In the genomic region with DNA sequence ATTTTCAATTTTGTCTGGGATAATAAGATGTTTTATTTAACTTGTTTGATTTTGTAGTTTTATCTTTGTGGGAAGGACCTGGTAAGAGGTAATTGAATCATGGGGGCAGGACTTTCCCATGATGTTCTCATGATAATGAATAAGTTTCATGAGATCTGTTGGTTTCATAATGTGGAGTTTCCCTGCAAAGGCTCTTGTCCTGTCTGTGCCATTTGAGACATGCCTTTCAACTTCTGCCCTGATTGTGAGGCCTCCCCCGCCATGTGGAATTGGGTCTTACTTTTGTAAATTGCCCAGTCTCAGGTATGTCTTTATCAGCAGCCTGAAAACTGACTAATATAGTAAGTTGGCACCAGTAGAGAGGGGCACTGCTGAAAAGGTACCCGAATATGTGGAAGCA, we compare ENCODE assay signal across 20 cellular contexts.
DNase-seq lines count a peak whose midpoint lies in the region; ATAC-seq, FAIRE-seq and TF ChIP-seq lines count a peak whose summit lies in the region.
"Had no signal": no experiment of that assay in that cellular context is flagged by ENCODE, and none has a peak within 500 bp of the region (broad histone marks: within the 10 kb centered on the region; RNA-seq: fewer than 3 reads in every experiment).

No MANE protein-coding gene starts in this region.

- peak overlapping the region; percentile 51 for H3K27ac Mint-ChIP-seq in MCF 10A (ENCODE audit: low read depth, unreplicated experiment)
- peak overlapping the region; percentile 60 for H3K27ac Mint-ChIP-seq in stimulated activated naive B cell treated with anti-CD40 and anti-IgM and Interleukin-4, amounts not matched to agents 10 μg/mL and 1 μg/mL and 100 μg/mL, for 72 hours
- H3K27ac Mint-ChIP-seq: B cell; CD4-positive, CD25-positive, alpha-beta regulatory T cell; CD8-positive, alpha-beta T cell; GM23338; H9 had no signal

- CTCF ChIA-PET in MCF 10A (lab: Yijun Ruan, JAX) (no interaction called here), GM12878 (lab: Yijun Ruan, JAX) (interaction anchor here (1.3 kb wide), 1 partner anchor 208 kb away, joined by 3 read pairs; no protein-coding TSS in a partner anchor)

- TF ChIP-seq CTCF in MCF 10A (IDR thresholded peaks at IDR 0.05; ENCODE audit: unreplicated experiment) = no peak
- no peak for TF ChIP-seq CTCF in breast epithelium (IDR thresholded peaks at IDR 0.05)
- TF ChIP-seq CTCF in GM12878 (IDR thresholded peaks at IDR 0.05 in 2 of 3, conservative IDR thresholded peaks at IDR 0.05 in 1 of 3; ENCODE audit: control insufficient read depth in 2 of 3, extremely low read depth in 1 of 3, insufficient read depth in 1 of 3, low read depth in 3 of 3, low read length in 3 of 3) = no peak
- no peak for TF ChIP-seq CTCF in esophagus squamous epithelium (IDR thresholded peaks at IDR 0.05)

- TF ChIP-seq EP300 in GM12878 (IDR thresholded peaks at IDR 0.05; ENCODE audit: borderline replicate concordance in 1 of 2, control insufficient read depth in 1 of 2, low read depth in 2 of 2, low read length in 2 of 2) = no peak

- H3K4me1 ChIP-seq in breast epithelium = no peaks in the 10 kb centered on the region
- H3K4me1 ChIP-seq in GM12878 (ENCODE audit: control insufficient read depth, insufficient read depth, low read length) = no peaks in the 10 kb centered on the region
- H3K4me1 ChIP-seq in esophagus squamous epithelium = no peaks in the 10 kb centered on the region
- H3K4me1 ChIP-seq: BLaER1, Caco-2 had no signal

- H3K4me1 Mint-ChIP-seq in MCF 10A (ENCODE audit: insufficient read depth, unreplicated experiment) = no peaks in the 10 kb centered on the region
- H3K4me1 Mint-ChIP-seq in stimulated activated naive B cell treated with anti-CD40 and anti-IgM and Interleukin-4, amounts not matched to agents 10 μg/mL and 1 μg/mL and 100 μg/mL, for 72 hours = peaks cover 13 to 15% of the 10 kb centered on the region in 2 donors
- H3K4me1 Mint-ChIP-seq: B cell; CD4-positive, CD25-positive, alpha-beta regulatory T cell had no signal

- H3K27me3 ChIP-seq in breast epithelium = no peaks in the 10 kb centered on the region
- no peaks in the 10 kb centered on the region for H3K27me3 ChIP-seq in GM12878 (replicated peaks in 1 of 2; ENCODE audit: control insufficient read depth in 2 of 2, insufficient read depth in 2 of 2, low read length in 1 of 2)
- H3K27me3 ChIP-seq in esophagus squamous epithelium = no peaks in the 10 kb centered on the region
- H3K27me3 ChIP-seq: BLaER1 had no signal

- WGBS in GM12878 (ENCODE audit: insufficient coverage, insufficient replicate concordance, low lambda C conversion rate, missing lambda C conversion rate) = 90% methylated on average over 2 of the region's 2 CpGs
- WGBS in esophagus squamous epithelium, 2 donors = 90 to 100% methylated on average over 1 of the region's 2 CpGs

- TF ChIP-seq RAD21 in GM12878 (IDR thresholded peaks at IDR 0.05; ENCODE audit: insufficient read depth, low read depth, low read length) = no peak

- H2AFZ ChIP-seq in GM12878 (ENCODE audit: control insufficient read depth, low read depth, low read length) = no peak overlapping the region
- H2AFZ ChIP-seq: GM23338 had no signal

- POLR2A ChIA-PET in MCF 10A (lab: Yijun Ruan, JAX) = no interaction called here
- POLR2A ChIA-PET in GM12878 (lab: Charles Lee) = no interaction called here

- peaks cover 0 to 1% of the 10 kb centered on the region in 2 donors for H3K9me3 ChIP-seq in breast epithelium
- no peaks in the 10 kb centered on the region; the same call in 2 of the 3 replicates for H3K9me3 ChIP-seq in GM12878 (replicated peaks; ENCODE audit: control insufficient read depth, insufficient read depth, low read length)
- peaks cover 0 to 1% (median 0%) of the 10 kb centered on the region in 3 donors for H3K9me3 ChIP-seq in esophagus squamous epithelium

- TF ChIP-seq POLR2A in breast epithelium (IDR thresholded peaks at IDR 0.05) = no peak
- no peak for TF ChIP-seq POLR2A in GM12878 (IDR thresholded peaks at IDR 0.05; ENCODE audit: low read depth, low read length)
- no peak for TF ChIP-seq POLR2A in esophagus squamous epithelium (IDR thresholded peaks at IDR 0.05)

- BruUV-seq in MCF 10A (replicated peaks; lab: Mats Ljungman, UMichigan) = no TSS peak
- no TSS peak for BruUV-seq in GM12878 (replicated peaks; lab: Mats Ljungman, UMichigan)

- H3K36me3 Mint-ChIP-seq in MCF 10A (ENCODE audit: insufficient read depth, unreplicated experiment) = peaks cover 81% of the 10 kb centered on the region
- H3K36me3 Mint-ChIP-seq in stimulated activated naive B cell treated with anti-CD40 and anti-IgM and Interleukin-4, amounts not matched to agents 10 μg/mL and 1 μg/mL and 100 μg/mL, for 72 hours = peaks cover 11 to 44% of the 10 kb centered on the region in 2 donors
- H3K36me3 Mint-ChIP-seq: CD4-positive, CD25-positive, alpha-beta regulatory T cell; CD8-positive, alpha-beta T cell had no signal

- ATAC-seq in GM18868 (IDR thresholded peaks at IDR 0.05; ENCODE audit: unreplicated experiment) (peak; percentile 64), GM12878 (peak; percentile 38)
- ATAC-seq in stimulated activated naive B cell treated with anti-CD40 and anti-IgM and Interleukin-4, amounts not matched to agents 10 μg/mL and 1 μg/mL and 100 μg/mL, for 72 hours (replicated peaks) = peak in 1 of 2 donors; percentile 23
- ATAC-seq: CD8-positive, alpha-beta T cell; GM23338; HCT116 had no signal

- H3K9ac ChIP-seq in GM12878 (ENCODE audit: control insufficient read depth, insufficient read depth, low read length) = no peak overlapping the region
- H3K9ac ChIP-seq: BLaER1 had no signal

- DNase-seq in MCF 10A (ENCODE audit: unreplicated experiment) (no peak), breast epithelium (ENCODE audit: low spot score in 2 of 2) (no peak), GM12878 (ENCODE audit: low read depth, low spot score) (no peak), esophagus squamous epithelium (lab: John Stamatoyannopoulos, UW) (no peak)
- DNase-seq in stimulated activated naive B cell treated with anti-CD40 and anti-IgM and Interleukin-4, amounts not matched to agents 10 μg/mL and 1 μg/mL and 100 μg/mL, for 72 hours = no peak
- no peak for DNase-seq in activated T-cell treated with anti-CD3 and anti-CD28 coated beads, Interleukin-2, amount 50 U/mL, for 48 hours
- DNase-seq: Caco-2; CD4-positive, CD25-positive, alpha-beta regulatory T cell; CD8-positive, alpha-beta T cell; DMS153; DND-41; H9 had no signal

- H4K20me1 ChIP-seq in GM12878 (ENCODE audit: control insufficient read depth, insufficient read depth) = no peaks in the 10 kb centered on the region
- H4K20me1 ChIP-seq: BLaER1 had no signal

- SMC1A ChIA-PET in GM12878 (lab: Charles Lee; ENCODE audit: uncharacterized antibody, unreplicated experiment) = interaction anchor here (0.7 kb wide), 1 partner anchor 57 kb away, joined by 3 read pairs; no protein-coding TSS in a partner anchor

- RAD21 ChIA-PET in GM12878 (lab: Charles Lee; ENCODE audit: unreplicated experiment) = no interaction called here

- no peak overlapping the region for H3K4me3 Mint-ChIP-seq in MCF 10A (ENCODE audit: unreplicated experiment)
- no peak overlapping the region for H3K4me3 Mint-ChIP-seq in stimulated activated naive B cell treated with anti-CD40 and anti-IgM and Interleukin-4, amounts not matched to agents 10 μg/mL and 1 μg/mL and 100 μg/mL, for 72 hours
- H3K4me3 Mint-ChIP-seq: B cell; CD4-positive, CD25-positive, alpha-beta regulatory T cell; CD8-positive, alpha-beta T cell; GM23338; H9 had no signal

- no peak overlapping the region for H3K27ac ChIP-seq in breast epithelium
- no peak overlapping the region for H3K27ac ChIP-seq in GM12878 (ENCODE audit: control insufficient read depth, insufficient read depth)
- no peak overlapping the region for H3K27ac ChIP-seq in esophagus squamous epithelium
- H3K27ac ChIP-seq: 22Rv1, BLaER1, C4-2B had no signal

- no peak for FAIRE-seq in GM12878 (lab: Jason Lieb, UNC)
- FAIRE-seq: A204.1 had no signal

- H3K79me2 ChIP-seq in GM12878 (ENCODE audit: control insufficient read depth, insufficient read depth, low read length) = no peaks in the 10 kb centered on the region

- no peaks in the 10 kb centered on the region for H3K27me3 Mint-ChIP-seq in MCF 10A (ENCODE audit: insufficient read depth, unreplicated experiment)
- no peaks in the 10 kb centered on the region for H3K27me3 Mint-ChIP-seq in stimulated activated naive B cell treated with anti-CD40 and anti-IgM and Interleukin-4, amounts not matched to agents 10 μg/mL and 1 μg/mL and 100 μg/mL, for 72 hours
- H3K27me3 Mint-ChIP-seq: B cell had no signal

- H3K36me3 ChIP-seq in breast epithelium (no peaks in the 10 kb centered on the region), GM12878 (ENCODE audit: control insufficient read depth in 2 of 2, insufficient read depth in 2 of 2, low read length in 1 of 2) (no peaks in the 10 kb centered on the region), esophagus squamous epithelium (no peaks in the 10 kb centered on the region)
- H3K36me3 ChIP-seq: BLaER1 had no signal

- peaks cover 10% of the 10 kb centered on the region for H3K9me3 Mint-ChIP-seq in MCF 10A (ENCODE audit: unreplicated experiment)
- H3K9me3 Mint-ChIP-seq in stimulated activated naive B cell treated with anti-CD40 and anti-IgM and Interleukin-4, amounts not matched to agents 10 μg/mL and 1 μg/mL and 100 μg/mL, for 72 hours = peaks cover 12 to 14% of the 10 kb centered on the region in 2 donors
- H3K9me3 Mint-ChIP-seq: CD8-positive, alpha-beta T cell had no signal

- in situ Hi-C loops in GM12878 (cut with MboI) = no loop called here

- no peak overlapping the region for H3K4me2 ChIP-seq in GM12878 (ENCODE audit: control insufficient read depth, insufficient read depth)
- H3K4me2 ChIP-seq: BLaER1, GM23338 had no signal

- no peak overlapping the region for H3K4me3 ChIP-seq in breast epithelium
- no peak overlapping the region for H3K4me3 ChIP-seq in GM12878
- H3K4me3 ChIP-seq in esophagus squamous epithelium = no peak overlapping the region
- H3K4me3 ChIP-seq: BLaER1, GM23338 had no signal

- intact Hi-C loops in MCF 10A (cut with micrococcal nuclease) = no loop called here
- intact Hi-C loops in breast epithelium (cut with DNase I; ENCODE audit: low total_unique reads) = loop anchor here (10.0 kb wide), 1 partner anchor 207 kb away; no protein-coding TSS in a partner anchor
- intact Hi-C loops in GM12878 (cut with micrococcal nuclease; ENCODE audit: unreplicated experiment) = no loop called here
- intact Hi-C loops in esophagus squamous epithelium (cut with DNase I) = no loop called here

TF ChIP-seq in GM12878, 131 proteins besides CTCF, POLR2A, EP300 and RAD21 (continues in another document):
- TF ChIP-seq GATAD2B (conservative IDR thresholded peaks at IDR 0.05; ENCODE audit: low read depth) = no peak
